Comparison of ENCODE assay signal across 24 cellular contexts in genomic region chr11:100746448-100746847, GRCh38.
"Had no signal": no experiment of that assay in that cellular context is flagged by ENCODE, and none has a peak within 500 bp of the region (broad histone marks: within the 10 kb centered on the region; RNA-seq: fewer than 3 reads in every experiment).

No MANE protein-coding gene starts in this region.

- DNase-seq: cortex of kidney; effector CD8-positive, alpha-beta T cell; effector memory CD8-positive, alpha-beta T cell; foreskin keratinocyte; heart left ventricle; hypothalamus; immature natural killer cell; islet precursor cell; kidney; kidney glomerular epithelial cell; left lung; left ventricle myocardium superior; lower lobe of right lung; mesenchymal stem cell; mucosa of descending colon; naive B cell; naive thymus-derived CD8-positive, alpha-beta T cell had no signal

- H2AFZ ChIP-seq: hepatocyte had no signal

- H3K27me3 ChIP-seq: esophagus muscularis mucosa, foreskin keratinocyte, gastroesophageal sphincter, heart left ventricle, hepatocyte, left lung had no signal

- FAIRE-seq: endothelial cell of umbilical vein, frontal cortex, kidney had no signal

- H3K4me1 ChIP-seq: foreskin keratinocyte had no signal

- H3K27ac Mint-ChIP-seq: dendritic cell treated with granulocyte-macrophage colony-stimulating factor and Interleukin-4, amounts not matched to agents 40 ng/mL and 50 ng/mL, for 4 days; effector memory CD8-positive, alpha-beta T cell; immature natural killer cell; mesothelial cell of epicardium; naive thymus-derived CD8-positive, alpha-beta T cell had no signal

- ATAC-seq: effector memory CD8-positive, alpha-beta T cell; foreskin keratinocyte; gastroesophageal sphincter; heart left ventricle; left lung; left ventricle myocardium superior; lower lobe of right lung; mucosa of descending colon; naive thymus-derived CD8-positive, alpha-beta T cell had no signal

- H3K27me3 Mint-ChIP-seq: dendritic cell treated with granulocyte-macrophage colony-stimulating factor and Interleukin-4, amounts not matched to agents 40 ng/mL and 50 ng/mL, for 4 days; effector memory CD8-positive, alpha-beta T cell; naive B cell had no signal

- H3K4me2 ChIP-seq: hepatocyte had no signal

- H3K4me3 Mint-ChIP-seq: dendritic cell treated with granulocyte-macrophage colony-stimulating factor and Interleukin-4, amounts not matched to agents 40 ng/mL and 50 ng/mL, for 4 days; effector memory CD8-positive, alpha-beta T cell; immature natural killer cell; mesothelial cell of epicardium; naive B cell; naive thymus-derived CD8-positive, alpha-beta T cell had no signal

- H3K27ac ChIP-seq: esophagus muscularis mucosa, foreskin keratinocyte, gastroesophageal sphincter, heart left ventricle, hepatocyte, left lung, lower lobe of right lung had no signal

- H3K4me3 ChIP-seq: esophagus muscularis mucosa, gastroesophageal sphincter, heart left ventricle, hepatocyte, left lung, lower lobe of right lung, mucosa of descending colon had no signal

- H3K36me3 ChIP-seq: esophagus muscularis mucosa, gastroesophageal sphincter, heart left ventricle, left lung, lower lobe of right lung had no signal
